In genomic region chr6:57221191-57221935, GRCh38 we compare ENCODE assay signal across 1 cellular context.
TF ChIP-seq lines count a peak whose summit lies in the region.

No MANE protein-coding gene starts in this region.

TF ChIP-seq in K562, 482 proteins besides CTCF, POLR2A, EP300 and RAD21 (continued from another document and continues in another):
- TF ChIP-seq RERE (CRISPR knock-in tag; IDR thresholded peaks at IDR 0.05; ENCODE audit: borderline replicate concordance) (no peak), ZNF592 (IDR thresholded peaks at IDR 0.05) (no peak), ZNF512 (tag; IDR thresholded peaks at IDR 0.05) (no peak), ADNP (tag; IDR thresholded peaks at IDR 0.05) (no peak), PHB (CRISPR knock-in tag; IDR thresholded peaks at IDR 0.05) (no peak), ZNF766 (CRISPR knock-in tag; conservative IDR thresholded peaks at IDR 0.05) (no peak; the same call in 1 of the 2 replicates), PATZ1 (CRISPR knock-in tag; IDR thresholded peaks at IDR 0.05; ENCODE audit: borderline replicate concordance) (no peak), KLF1 (tag; IDR thresholded peaks at IDR 0.05) (no peak), KLF10 (CRISPR knock-in tag; IDR thresholded peaks at IDR 0.05) (no peak), CBX1 (IDR thresholded peaks at IDR 0.05; ENCODE audit: low read depth) (no peak), TSC22D4 (tag; IDR thresholded peaks at IDR 0.05) (no peak), PML (IDR thresholded peaks at IDR 0.05; ENCODE audit: low read length) (no peak), SAFB (IDR thresholded peaks at IDR 0.05; ENCODE audit: borderline replicate concordance, low read depth, low read length) (no peak), KHSRP (IDR thresholded peaks at IDR 0.05) (no peak), TBP (optimal IDR thresholded peaks at IDR 0.05; ENCODE audit: low read depth, low read length) (peak; percentile 25), ELK1 (CRISPR knock-in tag; IDR thresholded peaks at IDR 0.05) (no peak), CBX5 (IDR thresholded peaks at IDR 0.05; ENCODE audit: borderline replicate concordance, low read depth) (no peak), CREM (IDR thresholded peaks at IDR 0.05; ENCODE audit: low read depth) (0 out of 2 replicates have a peak, but pooled peaks have one; percentile 11), CTBP1 (IDR thresholded peaks at IDR 0.05; ENCODE audit: borderline replicate concordance) (0 out of 2 replicates have a peak, but pooled peaks have one; percentile 12), NR2C2 (CRISPR knock-in tag; IDR thresholded peaks at IDR 0.05) (no peak), NR2C2 (tag; IDR thresholded peaks at IDR 0.05) (no peak), MTA3 (IDR thresholded peaks at IDR 0.05; ENCODE audit: borderline replicate concordance) (no peak), GTF2A2 (tag; IDR thresholded peaks at IDR 0.05) (no peak), XRCC4 (IDR thresholded peaks at IDR 0.05; ENCODE audit: extremely low read depth, insufficient read depth, insufficient read length) (no peak), ARHGAP35 (IDR thresholded peaks at IDR 0.05; ENCODE audit: partially characterized antibody) (no peak), RBFOX2 (IDR thresholded peaks at IDR 0.05; ENCODE audit: low read depth, low read length) (no peak), PURB (CRISPR knock-in tag; IDR thresholded peaks at IDR 0.05; ENCODE audit: low read depth) (no peak), ZBED1 (IDR thresholded peaks at IDR 0.05) (0 out of 2 replicates have a peak, but pooled peaks have one; percentile 5), MTA1 (IDR thresholded peaks at IDR 0.05; ENCODE audit: borderline replicate concordance) (no peak), ZNF3 (CRISPR knock-in tag; IDR thresholded peaks at IDR 0.05) (no peak), HIVEP1 (CRISPR knock-in tag; IDR thresholded peaks at IDR 0.05) (no peak), SNIP1 (IDR thresholded peaks at IDR 0.05; ENCODE audit: low read depth) (no peak), DEAF1 (CRISPR knock-in tag; IDR thresholded peaks at IDR 0.05) (peak; percentile 6; the same call in 1 of the 2 replicates), SIX5 (IDR thresholded peaks at IDR 0.05; ENCODE audit: borderline replicate concordance in 1 of 2, insufficient read depth in 1 of 2, low read depth in 1 of 2, low read length in 2 of 2) (no peak), NR4A1 (CRISPR knock-in tag; IDR thresholded peaks at IDR 0.05) (no peak), NR4A1 (tag; IDR thresholded peaks at IDR 0.05) (no peak), RUNX1 (IDR thresholded peaks at IDR 0.05; ENCODE audit: low read depth) (no peak), ZNF395 (CRISPR knock-in tag; IDR thresholded peaks at IDR 0.05) (no peak), POLR2B (IDR thresholded peaks at IDR 0.05; ENCODE audit: low read depth, partially characterized antibody) (peak; percentile 24), THRB (CRISPR knock-in tag; conservative IDR thresholded peaks at IDR 0.05) (no peak), MEIS2 (IDR thresholded peaks at IDR 0.05; ENCODE audit: partially characterized antibody) (no peak), CREB3 (tag; conservative IDR thresholded peaks at IDR 0.05; ENCODE audit: low read depth) (no peak), MITF (IDR thresholded peaks at IDR 0.05) (no peak)
